In genomic region chr22:46691571-46691970, GRCh38 we compare ENCODE assay signal across 31 cellular contexts.
"Had no signal": no experiment of that assay in that cellular context is flagged by ENCODE, and none has a peak within 500 bp of the region (broad histone marks: within the 10 kb centered on the region; RNA-seq: fewer than 3 reads in every experiment).

No MANE protein-coding gene starts in this region.

- H3K27ac ChIP-seq: adrenal gland, body of pancreas, breast epithelium, VCaP had no signal

- FAIRE-seq: astrocyte had no signal

- H3K9me3 ChIP-seq: adrenal gland, body of pancreas, breast epithelium had no signal

- ATAC-seq: activated CD8-positive, alpha-beta memory T cell treated with anti-CD3 and anti-CD28 coated beads, Interleukin-2, amount 10 ng/mL, durations not matched to agents 7 days and 5 days; activated naive CD4-positive, alpha-beta T cell treated with anti-CD3 and anti-CD28 coated beads, Interleukin-2, amount 50 U/mL, for 72 hours; body of pancreas; Panc1; SK-N-SH treated with all-trans-retinoic acid at 6 μM for 48 hours; T-cell had no signal

- H3K27me3 Mint-ChIP-seq: activated B cell treated with CpG ODN at 0.5 μM for 24 hours; activated CD4-positive, alpha-beta memory T cell treated with anti-CD3 and anti-CD28 coated beads, Interleukin-2, amount 10 ng/mL, durations not matched to agents 7 days and 5 days; activated CD8-positive, alpha-beta memory T cell treated with anti-CD3 and anti-CD28 coated beads, Interleukin-2, amount 10 ng/mL, durations not matched to agents 7 days and 5 days; T-cell had no signal

- H3K27me3 ChIP-seq: adrenal gland, body of pancreas, breast epithelium had no signal

- H3K4me3 ChIP-seq: adrenal gland, body of pancreas, breast epithelium had no signal

- H3K4me1 Mint-ChIP-seq: activated CD4-positive, alpha-beta memory T cell treated with anti-CD3 and anti-CD28 coated beads, Interleukin-2, amount 10 ng/mL, durations not matched to agents 7 days and 5 days; activated CD8-positive, alpha-beta memory T cell treated with anti-CD3 and anti-CD28 coated beads, Interleukin-2, amount 10 ng/mL, durations not matched to agents 7 days and 5 days had no signal

- H3K4me3 Mint-ChIP-seq: activated B cell treated with CpG ODN at 0.5 μM for 24 hours; activated CD4-positive, alpha-beta memory T cell treated with anti-CD3 and anti-CD28 coated beads, Interleukin-2, amount 10 ng/mL, durations not matched to agents 7 days and 5 days; activated CD8-positive, alpha-beta memory T cell treated with anti-CD3 and anti-CD28 coated beads, Interleukin-2, amount 10 ng/mL, durations not matched to agents 7 days and 5 days; activated naive CD4-positive, alpha-beta T cell treated with anti-CD3 and anti-CD28 coated beads for 36 hours; T-cell had no signal

- DNase-seq: activated B cell treated with CpG ODN at 0.5 μM for 24 hours; activated CD4-positive, alpha-beta memory T cell treated with anti-CD3 and anti-CD28 coated beads, Interleukin-2, amount 10 ng/mL, durations not matched to agents 7 days and 5 days; activated CD4-positive, alpha-beta T cell treated with anti-CD3 and anti-CD28 coated beads for 1 hour; activated CD4-positive, alpha-beta T cell treated with anti-CD3 and anti-CD28 coated beads for 48 hours; activated CD8-positive, alpha-beta memory T cell treated with anti-CD3 and anti-CD28 coated beads for 24 hours; activated CD8-positive, alpha-beta memory T cell treated with anti-CD3 and anti-CD28 coated beads, Interleukin-2, amount 10 ng/mL, durations not matched to agents 7 days and 5 days; activated CD8-positive, alpha-beta memory T cell treated with anti-CD3 and anti-CD28 coated beads, Interleukin-2, amount 50 U/mL, for 48 hours; activated gamma-delta T cell treated with Interleukin-2 at 50 U/mL for 16 hours; activated naive CD4-positive, alpha-beta T cell treated with anti-CD3 and anti-CD28 coated beads for 36 hours; adrenal gland; body of pancreas; Kasumi-1; KG1; MM.1S; MV-4-11; NCI-H1092; NCI-H1436 treated with DMSO at 0.1 percent for 48 hours; NCI-H1694 treated with DMSO at 0.1 percent for 48 hours; NCI-H2029; NCI-H345; NCI-H524 treated with DMSO at 0.1 percent for 48 hours; SIG-M5; T-cell; T-helper 2 cell; T-helper 9 cell had no signal

- H3K27ac Mint-ChIP-seq: activated B cell treated with CpG ODN at 0.5 μM for 24 hours; activated CD4-positive, alpha-beta memory T cell treated with anti-CD3 and anti-CD28 coated beads, Interleukin-2, amount 10 ng/mL, durations not matched to agents 7 days and 5 days; activated CD8-positive, alpha-beta memory T cell treated with anti-CD3 and anti-CD28 coated beads, Interleukin-2, amount 10 ng/mL, durations not matched to agents 7 days and 5 days; activated naive CD4-positive, alpha-beta T cell treated with anti-CD3 and anti-CD28 coated beads for 36 hours; T-cell had no signal

- H3K9me3 Mint-ChIP-seq: activated B cell treated with CpG ODN at 0.5 μM for 24 hours; activated CD4-positive, alpha-beta memory T cell treated with anti-CD3 and anti-CD28 coated beads, Interleukin-2, amount 10 ng/mL, durations not matched to agents 7 days and 5 days; activated naive CD4-positive, alpha-beta T cell treated with anti-CD3 and anti-CD28 coated beads for 36 hours; activated naive CD4-positive, alpha-beta T cell treated with anti-CD3 and anti-CD28 coated beads, Interleukin-2, amount 50 U/mL, for 72 hours; T-cell had no signal

- H3K36me3 ChIP-seq: breast epithelium had no signal

- H3K4me1 ChIP-seq: breast epithelium had no signal
